16 cellular contexts compared by ENCODE assay signal in genomic region chr1:33368431-33368830, GRCh38. TPM values are rescaled to one million over a fixed set of nuclear protein-coding genes. Genes with fewer than 3 reads are reported as not detected.
"Had no signal": no experiment of that assay in that cellular context is flagged by ENCODE, and none has a peak within 500 bp of the region (broad histone marks: within the 10 kb centered on the region; RNA-seq: fewer than 3 reads in every experiment).

No MANE protein-coding gene starts in this region.

- H3K27me3 ChIP-seq: thyroid gland, upper lobe of right lung had no signal

- H3K4me2 ChIP-seq: neural progenitor cell had no signal

- H3K9me3 ChIP-seq: thyroid gland, upper lobe of right lung had no signal

- H2AFZ ChIP-seq: neural progenitor cell had no signal

- H3K4me3 ChIP-seq: coronary artery, neural progenitor cell, thyroid gland, upper lobe of right lung had no signal

- H3K36me3 ChIP-seq: neural progenitor cell, thyroid gland, upper lobe of right lung had no signal

- H3K9ac ChIP-seq: neural progenitor cell had no signal

- H3K27ac ChIP-seq: neural progenitor cell, thyroid gland, upper lobe of right lung had no signal

RNA-seq across cellular contexts. Expression of gene A3GALT2, which starts 47.5 kb away (rescaled TPM):
- total RNA-seq: activated CD4-positive, alpha-beta T cell treated with anti-CD3 and anti-CD28 coated beads for 36 hours; activated CD8-positive, alpha-beta memory T cell treated with anti-CD3 and anti-CD28 coated beads, Interleukin-2, amount 10 ng/mL, durations not matched to agents 7 days and 5 days; activated CD8-positive, alpha-beta T cell treated with anti-CD3 and anti-CD28 coated beads, Interleukin-2, amount 10 ng/mL, durations not matched to agents 7 days and 5 days; activated T-helper 2 cell treated with anti-CD3 and anti-CD28 coated beads, Interferon-gamma antibody, Interleukin-2, Interleukin-4, amounts not matched to agents 10 μg/mL and 5 μg/mL and 100 μg/mL, durations not matched to agents 14 hours and 24 hours and 36 hours; fibroblast of lung; fibroblast of villous mesenchyme; left colon; lower leg skin; naive thymus-derived CD4-positive, alpha-beta T cell; osteoblast; skeletal muscle tissue; upper lobe of right lung had no signal
- polyA plus RNA-seq: fibroblast of lung; keratinocyte; naive thymus-derived CD4-positive, alpha-beta T cell had no signal
